ENCODE assay signal across 8 cellular contexts in the genomic region with DNA sequence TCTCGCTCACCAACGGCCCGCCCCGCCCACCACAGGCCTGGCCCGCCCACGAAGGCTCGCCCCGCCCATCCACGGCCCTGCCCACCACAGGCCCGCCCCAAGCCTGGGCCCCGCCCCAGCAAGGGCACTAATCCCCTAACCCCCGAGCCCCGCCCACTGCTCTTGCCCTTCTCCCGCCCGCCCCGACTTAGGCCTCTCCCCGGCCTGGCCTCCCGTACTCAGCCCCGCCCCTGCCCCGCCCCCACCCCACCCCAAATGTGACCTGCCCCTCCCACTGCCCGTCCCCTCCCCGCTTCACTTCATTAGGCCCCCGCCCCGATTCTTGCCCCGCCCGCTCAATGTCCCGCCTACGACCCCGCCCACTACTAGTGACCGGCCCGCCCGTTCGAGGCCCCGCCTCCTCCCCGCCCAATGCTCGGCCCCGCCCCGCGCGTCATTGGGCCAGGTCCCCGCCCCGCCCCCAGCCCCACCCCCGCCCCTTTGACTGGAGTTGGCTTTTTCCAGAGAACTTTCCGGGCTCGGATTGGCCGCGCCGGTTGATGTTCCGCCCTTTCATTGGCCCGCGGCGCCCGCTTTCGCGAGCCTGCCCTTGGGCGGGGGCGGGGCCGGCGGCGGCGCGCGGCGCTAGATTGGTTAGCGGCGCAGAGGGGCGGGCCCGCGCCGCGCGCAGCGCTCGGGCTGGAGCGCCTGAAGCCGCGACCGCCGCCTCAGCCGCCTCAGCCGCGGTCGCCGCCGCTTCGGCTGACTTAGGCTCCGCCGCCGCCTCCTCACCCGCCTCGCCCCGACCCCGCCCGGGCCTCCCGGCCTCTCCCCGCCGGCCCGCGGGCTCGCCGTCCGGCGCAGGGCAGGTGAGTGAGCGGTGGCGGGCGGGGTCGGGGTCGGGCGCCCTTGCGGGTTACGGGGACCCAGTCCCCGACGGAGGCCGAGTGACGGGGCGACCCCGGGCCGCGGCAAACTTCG. TPM values are rescaled to one million over a fixed set of nuclear protein-coding genes. Genes with fewer than 3 reads are reported as not detected.
DNase-seq lines count a peak whose midpoint lies in the region; ATAC-seq lines count a peak whose summit lies in the region.

A gene (plus strand): TSS at position 705 of the 960 bp plus-strand sequence. CDS start 206,361 bp downstream, outside the sequence.

- peaks cover 13% of the 10 kb centered on the region for H3K9me3 ChIP-seq in BLaER1

- H3K4me1 ChIP-seq in BLaER1, result peaks cover 58% of the 10 kb centered on the region

- H4K20me1 ChIP-seq in BLaER1, result peaks cover 47% of the 10 kb centered on the region

- H3K27ac ChIP-seq in BLaER1, result peak within 1 kb of the TSS; percentile 89

- peaks cover 2% of the 10 kb centered on the region for H3K36me3 ChIP-seq in BLaER1

- peak within 1 kb of the TSS; percentile 91 for H3K4me3 ChIP-seq in BLaER1

- H3K4me2 ChIP-seq in BLaER1, result peak within 1 kb of the TSS; percentile 95

- ATAC-seq in GM19395 (IDR thresholded peaks at IDR 0.05; ENCODE audit: unreplicated experiment) (peak; percentile 74), esophagus mucosa (peak; percentile 90)

- H3K9ac ChIP-seq in BLaER1, result peak within 1 kb of the TSS; percentile 85

- DNase-seq in HS-5 (ENCODE audit: low read depth), result peak; percentile 54
- DNase-seq in NOMO-1 treated with dmso at 0.1 percent for 144 hours (lab: John Stamatoyannopoulos, UW; ENCODE audit: unreplicated experiment), result peak; percentile 92
- peak; percentile 95 for DNase-seq in activated T-cell treated with anti-CD3 and anti-CD28 coated beads for 48 hours (ENCODE audit: low read depth)
- peak; percentile 92 for DNase-seq in myocyte (ENCODE audit: low read depth)
- DNase-seq in stimulated activated CD8-positive, alpha-beta memory T cell treated with anti-CD3 and anti-CD28 coated beads, Interleukin-4, amount 100 ng/mL, for 4 hours (ENCODE audit: low read depth in 2 of 2, low spot score in 1 of 2), result peak; percentile 71 to 87

- H3K27me3 ChIP-seq in BLaER1, result no peaks in the 10 kb centered on the region

RNA-seq across cellular contexts. Expression of the gene that starts here (rescaled TPM):
- total RNA-seq in esophagus mucosa (0.72 TPM), myocyte (1.5 and 1.7 TPM in 2 replicates)
- 2.4 TPM for polyA plus RNA-seq in myocyte (2012)

Comparison
In these comparisons a context has a peak if more than half of its experiments do, and no peak if none do; other contexts are left out.
1. Peak in every context shown above with its lines: DNase-seq, ATAC-seq, H3K4me3 ChIP-seq and H3K27ac ChIP-seq.
2. Peak in ATAC-seq in esophagus mucosa; RNA of the gene not detected or under 1 TPM.